9 cellular contexts compared by ENCODE assay signal in genomic region chr3:195133462-195133861, GRCh38.
DNase-seq lines count a peak whose midpoint lies in the region; ATAC-seq and TF ChIP-seq lines count a peak whose summit lies in the region.
"Had no signal": no experiment of that assay in that cellular context is flagged by ENCODE, and none has a peak within 500 bp of the region (broad histone marks: within the 10 kb centered on the region; RNA-seq: fewer than 3 reads in every experiment).

No MANE protein-coding gene starts in this region.

- DNase-seq in A673 (ENCODE audit: low spot score) (no peak), germinal center (ENCODE audit: low spot score) (peak; percentile 45), breast epithelium (ENCODE audit: low spot score in 2 of 2) (no peak), AML-193 (lab: John Stamatoyannopoulos, UW) (no peak), neural progenitor cell (ENCODE audit: low spot score) (no peak), GOT3 (lab: John Stamatoyannopoulos, UW) (no peak)
- DNase-seq in activated CD4-positive, alpha-beta T cell treated with anti-CD3 and anti-CD28 coated beads for 36 hours, result peak; percentile 80

- H3K9ac ChIP-seq in neural progenitor cell, result no peak overlapping the region

- H3K27ac Mint-ChIP-seq in activated CD4-positive, alpha-beta T cell treated with anti-CD3 and anti-CD28 coated beads for 36 hours, result peak overlapping the region; percentile 48
- no peak overlapping the region for H3K27ac Mint-ChIP-seq in neural progenitor cell

- CTCF ChIA-PET in A673 (lab: Charles Lee), result interaction anchor here (0.6 kb wide), 1 partner anchor 71 kb away, joined by 5 read pairs; no protein-coding TSS in a partner anchor
- CTCF ChIA-PET in activated CD4-positive, alpha-beta T cell treated with anti-CD3 and anti-CD28 coated beads for 36 hours (lab: Charles Lee), result interaction anchor here (0.5 to 1.2 kb wide), 8 partner anchors 9 to 679 kb away, joined by 3 to 6 read pairs (median 3); no protein-coding TSS in a partner anchor

- no peaks in the 10 kb centered on the region for H3K27me3 ChIP-seq in A673 (replicated peaks; ENCODE audit: insufficient read depth, low read depth, low read length, poor library complexity)
- H3K27me3 ChIP-seq in breast epithelium, result no peaks in the 10 kb centered on the region
- H3K27me3 ChIP-seq in neural progenitor cell, result no peaks in the 10 kb centered on the region
- H3K27me3 ChIP-seq: ascending aorta had no signal

- H3K4me3 Mint-ChIP-seq in activated CD4-positive, alpha-beta T cell treated with anti-CD3 and anti-CD28 coated beads for 36 hours, result no peak overlapping the region
- H3K4me3 Mint-ChIP-seq in neural progenitor cell, result no peak overlapping the region

- no peaks in the 10 kb centered on the region for H3K27me3 Mint-ChIP-seq in activated CD4-positive, alpha-beta T cell treated with anti-CD3 and anti-CD28 coated beads for 36 hours
- H3K27me3 Mint-ChIP-seq in neural progenitor cell (ENCODE audit: insufficient read depth, low read depth), result peaks cover 4% of the 10 kb centered on the region

- H4K20me1 ChIP-seq in neural progenitor cell (ENCODE audit: low read depth), result no peaks in the 10 kb centered on the region

- no TSS peak for BruUV-seq in A673 (replicated peaks; lab: Mats Ljungman, UMichigan)

- no peak overlapping the region for H3K4me3 ChIP-seq in A673 (ENCODE audit: low read depth, low read length, poor library complexity, severe bottlenecking)
- no peak overlapping the region for H3K4me3 ChIP-seq in breast epithelium
- no peak overlapping the region for H3K4me3 ChIP-seq in neural progenitor cell
- H3K4me3 ChIP-seq: ascending aorta had no signal

- intact Hi-C loops in A673 (cut with micrococcal nuclease; ENCODE audit: unreplicated experiment) (no loop called here), breast epithelium (cut with DNase I; ENCODE audit: low total_unique reads) (no loop called here)
- intact Hi-C loops in activated CD4-positive, alpha-beta T cell treated with anti-CD3 and anti-CD28 coated beads for 36 hours (cut with DNase I, micrococcal nuclease), result no loop called here

- H2AFZ ChIP-seq in neural progenitor cell (replicated peaks), result no peak overlapping the region

- H3K4me1 Mint-ChIP-seq in activated CD4-positive, alpha-beta T cell treated with anti-CD3 and anti-CD28 coated beads for 36 hours, result peaks cover 34% of the 10 kb centered on the region
- peaks cover 36% of the 10 kb centered on the region for H3K4me1 Mint-ChIP-seq in neural progenitor cell

- no peak overlapping the region for H3K4me2 ChIP-seq in neural progenitor cell

- no peak for TF ChIP-seq POLR2A in breast epithelium (IDR thresholded peaks at IDR 0.05)

- POLR2A ChIA-PET in A673 (lab: Charles Lee; ENCODE audit: low non-redundant PET), result no interaction called here
- POLR2A ChIA-PET in activated CD4-positive, alpha-beta T cell treated with anti-CD3 and anti-CD28 coated beads for 36 hours (lab: Charles Lee), result interaction anchor here (0.7 to 1.0 kb wide), 2 partner anchors 17 to 51 kb away, joined by 3 to 4 read pairs; no protein-coding TSS in a partner anchor

- no peaks in the 10 kb centered on the region for H3F3A ChIP-seq in neural progenitor cell (ENCODE audit: low read depth)

- no peaks in the 10 kb centered on the region for H3K36me3 Mint-ChIP-seq in activated CD4-positive, alpha-beta T cell treated with anti-CD3 and anti-CD28 coated beads for 36 hours (ENCODE audit: low read depth)
- no peaks in the 10 kb centered on the region for H3K36me3 Mint-ChIP-seq in neural progenitor cell

- no peaks in the 10 kb centered on the region for H3K79me2 ChIP-seq in neural progenitor cell (ENCODE audit: low read depth)

- no peaks in the 10 kb centered on the region for H3K4me1 ChIP-seq in A673 (ENCODE audit: insufficient read depth, low read length, poor library complexity, severe bottlenecking)
- no peaks in the 10 kb centered on the region for H3K4me1 ChIP-seq in breast epithelium
- no peaks in the 10 kb centered on the region for H3K4me1 ChIP-seq in neural progenitor cell
- H3K4me1 ChIP-seq: ascending aorta had no signal

- H3K36me3 ChIP-seq in A673 (ENCODE audit: insufficient read depth, low read length, poor library complexity, severe bottlenecking) (no peaks in the 10 kb centered on the region), breast epithelium (no peaks in the 10 kb centered on the region), neural progenitor cell (no peaks in the 10 kb centered on the region)
- H3K36me3 ChIP-seq: ascending aorta had no signal

- peak; percentile 49 for ATAC-seq in GM19438 (IDR thresholded peaks at IDR 0.05; ENCODE audit: low read depth, unreplicated experiment)
- ATAC-seq in activated CD4-positive, alpha-beta T cell treated with anti-CD3 and anti-CD28 coated beads for 36 hours, result peak; percentile 80

- H3K27ac ChIP-seq in A673 (ENCODE audit: low read depth, low read length, poor library complexity, severe bottlenecking) (peak overlapping the region; percentile 34), breast epithelium (no peak overlapping the region), neural progenitor cell (no peak overlapping the region)
- H3K27ac ChIP-seq: ascending aorta had no signal

- no peaks in the 10 kb centered on the region for H3K9me3 Mint-ChIP-seq in activated CD4-positive, alpha-beta T cell treated with anti-CD3 and anti-CD28 coated beads for 36 hours (ENCODE audit: low read depth)
- no peaks in the 10 kb centered on the region for H3K9me3 Mint-ChIP-seq in neural progenitor cell

- TF ChIP-seq CTCF in A673 (conservative IDR thresholded peaks at IDR 0.05; ENCODE audit: low read depth, low read length), result no peak
- no peak for TF ChIP-seq CTCF in breast epithelium (IDR thresholded peaks at IDR 0.05)
- no peak for TF ChIP-seq CTCF in neural progenitor cell (IDR thresholded peaks at IDR 0.05)

- H3K9me3 ChIP-seq in A673 (ENCODE audit: low read depth, low read length, poor library complexity, severe bottlenecking) (no peaks in the 10 kb centered on the region), breast epithelium (no peaks in the 10 kb centered on the region), neural progenitor cell (ENCODE audit: low read depth) (no peaks in the 10 kb centered on the region)
- H3K9me3 ChIP-seq: ascending aorta had no signal

Comparison
In these comparisons a context has a peak if more than half of its experiments do, and no peak if none do; other contexts are left out.
1. DNase-seq: peak in activated CD4-positive, alpha-beta T cell treated with anti-CD3 and anti-CD28 coated beads for 36 hours (single experiment) and germinal center (single experiment); none in A673 (single experiment), breast epithelium (0 of 2), AML-193 (0 of 2), neural progenitor cell (single experiment) and GOT3 (single experiment).